ENCODE assay signal across 8 cellular contexts in genomic region chr2:103959174-103960125, GRCh38.
DNase-seq lines count a peak whose midpoint lies in the region; ATAC-seq and TF ChIP-seq lines count a peak whose summit lies in the region.
"Had no signal": no experiment of that assay in that cellular context is flagged by ENCODE, and none has a peak within 500 bp of the region (broad histone marks: within the 10 kb centered on the region; RNA-seq: fewer than 3 reads in every experiment).

No MANE protein-coding gene starts in this region.

- TF ChIP-seq CTCF in GM12864 (IDR thresholded peaks at IDR 0.05; ENCODE audit: low read depth, low read length, missing control alignments) (peak; percentile 46), retinal pigment epithelial cell (conservative IDR thresholded peaks at IDR 0.05; ENCODE audit: low read depth, low read length) (peak; percentile 93)

- ATAC-seq in HG03095 (IDR thresholded peaks at IDR 0.05; ENCODE audit: unreplicated experiment) (peak; percentile 65), HG03520 (IDR thresholded peaks at IDR 0.05; ENCODE audit: unreplicated experiment) (no peak), GM18511 (IDR thresholded peaks at IDR 0.05; ENCODE audit: unreplicated experiment) (no peak)

- H3K4me3 ChIP-seq in GM12864 (ENCODE audit: low read depth, low read length) (no peak overlapping the region), retinal pigment epithelial cell (ENCODE audit: low read length) (no peak overlapping the region)

- no peak for DNase-seq in GM12864 (ENCODE audit: low read depth)
- DNase-seq in OCI-M1 (lab: John Stamatoyannopoulos, UW) = peak; percentile 44
- peak; percentile 12 for DNase-seq in fibroblast of the conjunctiva (ENCODE audit: low read depth)
- DNase-seq in retinal pigment epithelial cell (ENCODE audit: low read depth) = peak; percentile 2
- DNase-seq: naive B cell had no signal
